In genomic region chr2:16623046-16623445, GRCh38 we compare ENCODE assay signal across 14 cellular contexts. TPM values are rescaled to one million over a fixed set of nuclear protein-coding genes. Genes with fewer than 3 reads are reported as not detected.
DNase-seq lines count a peak whose midpoint lies in the region; ATAC-seq and TF ChIP-seq lines count a peak whose summit lies in the region.
"Had no signal": no experiment of that assay in that cellular context is flagged by ENCODE, and none has a peak within 500 bp of the region (broad histone marks: within the 10 kb centered on the region; RNA-seq: fewer than 3 reads in every experiment).

No MANE protein-coding gene starts in this region.

- intact Hi-C loops in activated B cell treated with CpG ODN at 0.5 μM for 24 hours (cut with micrococcal nuclease) = loop anchor here (2.0 kb wide), 1 partner anchor 14 kb away; no protein-coding TSS in a partner anchor

- peak overlapping the region; percentile 26 for H3K27ac Mint-ChIP-seq in activated CD4-positive, alpha-beta T cell treated with anti-CD3 and anti-CD28 coated beads, Interleukin-2, amount 10 ng/mL, durations not matched to agents 7 days and 5 days
- peak overlapping the region; percentile 94 for H3K27ac Mint-ChIP-seq in activated B cell treated with CpG ODN at 0.5 μM for 24 hours

- H3K4me3 Mint-ChIP-seq in activated CD4-positive, alpha-beta T cell treated with anti-CD3 and anti-CD28 coated beads, Interleukin-2, amount 10 ng/mL, durations not matched to agents 7 days and 5 days = no peak overlapping the region
- peak overlapping the region; percentile 49 for H3K4me3 Mint-ChIP-seq in activated B cell treated with CpG ODN at 0.5 μM for 24 hours
- H3K4me3 Mint-ChIP-seq: T-helper 1 cell treated with Interleukin-12 subunit alpha and Interleukin-12 subunit beta and Interleukin-4 antibody, amounts not matched to agents 30 μg/mL and 1 μg/mL, for 36 hours had no signal

- no peaks in the 10 kb centered on the region for H3K27me3 Mint-ChIP-seq in activated CD4-positive, alpha-beta T cell treated with anti-CD3 and anti-CD28 coated beads, Interleukin-2, amount 10 ng/mL, durations not matched to agents 7 days and 5 days
- H3K27me3 Mint-ChIP-seq in activated B cell treated with CpG ODN at 0.5 μM for 24 hours = no peaks in the 10 kb centered on the region

- H3K27ac ChIP-seq in temporal lobe (ENCODE audit: low read depth, low read length) = peak overlapping the region; percentile 0
- H3K27ac ChIP-seq: ascending aorta had no signal

- H3K9me3 Mint-ChIP-seq in activated CD4-positive, alpha-beta T cell treated with anti-CD3 and anti-CD28 coated beads, Interleukin-2, amount 10 ng/mL, durations not matched to agents 7 days and 5 days = no peaks in the 10 kb centered on the region
- no peaks in the 10 kb centered on the region for H3K9me3 Mint-ChIP-seq in activated B cell treated with CpG ODN at 0.5 μM for 24 hours
- H3K9me3 Mint-ChIP-seq: T-helper 1 cell treated with Interleukin-12 subunit alpha and Interleukin-12 subunit beta and Interleukin-4 antibody, amounts not matched to agents 30 μg/mL and 1 μg/mL, for 36 hours had no signal

- no peaks in the 10 kb centered on the region for H3K36me3 Mint-ChIP-seq in activated CD4-positive, alpha-beta T cell treated with anti-CD3 and anti-CD28 coated beads, Interleukin-2, amount 10 ng/mL, durations not matched to agents 7 days and 5 days (ENCODE audit: low read depth)
- H3K36me3 Mint-ChIP-seq in activated B cell treated with CpG ODN at 0.5 μM for 24 hours (ENCODE audit: low read depth) = peaks cover 68% of the 10 kb centered on the region

- no peak for DNase-seq in activated CD4-positive, alpha-beta T cell treated with anti-CD3 and anti-CD28 coated beads, Interleukin-2, amount 10 ng/mL, durations not matched to agents 7 days and 5 days
- DNase-seq in activated CD4-positive, alpha-beta T cell treated with anti-CD3 and anti-CD28 coated beads, Interleukin-2, amount 50 U/mL, for 4 hours = no peak
- DNase-seq in activated B cell treated with CpG ODN at 0.5 μM for 24 hours (no peak), kidney glomerular epithelial cell (lab: John Stamatoyannopoulos, UW) (peak; percentile 96), NCI-H1092 treated with DMSO at 0.1 percent for 48 hours (lab: John Stamatoyannopoulos, UW) (no peak), HT-29 (ENCODE audit: low spot score) (no peak), anterior cingulate cortex (lab: John Stamatoyannopoulos, UW) (no peak)
- DNase-seq: activated CD8-positive, alpha-beta memory T cell treated with anti-CD3 and anti-CD28 coated beads, Interleukin-2, amount 50 U/mL, for 4 hours; left ventricle myocardium superior; NCI-H510A treated with DMSO at 0.1 percent for 48 hours had no signal

- peaks cover 43% of the 10 kb centered on the region for H3K4me1 Mint-ChIP-seq in activated CD4-positive, alpha-beta T cell treated with anti-CD3 and anti-CD28 coated beads, Interleukin-2, amount 10 ng/mL, durations not matched to agents 7 days and 5 days
- peaks cover 88% of the 10 kb centered on the region for H3K4me1 Mint-ChIP-seq in activated B cell treated with CpG ODN at 0.5 μM for 24 hours

- CTCF ChIA-PET in activated CD4-positive, alpha-beta T cell treated with anti-CD3 and anti-CD28 coated beads, Interleukin-2, amount 10 ng/mL, durations not matched to agents 7 days and 5 days (lab: Charles Lee) = interaction anchor here (1.0 to 2.3 kb wide), 4 partner anchors 10 to 134 kb away, joined by 3 to 7 read pairs (median 4); no protein-coding TSS in a partner anchor
- CTCF ChIA-PET in activated B cell treated with CpG ODN at 0.5 μM for 24 hours (lab: Charles Lee) = interaction anchor here (1.3 to 3.9 kb wide), 7 partner anchors 8 to 133 kb away, joined by 3 to 35 read pairs (median 10); no protein-coding TSS in a partner anchor

- POLR2A ChIA-PET in activated CD4-positive, alpha-beta T cell treated with anti-CD3 and anti-CD28 coated beads, Interleukin-2, amount 10 ng/mL, durations not matched to agents 7 days and 5 days (lab: Charles Lee) = no interaction called here
- POLR2A ChIA-PET in activated B cell treated with CpG ODN at 0.5 μM for 24 hours (lab: Charles Lee) = interaction anchor here (0.7 to 1.6 kb wide), 6 partner anchors 10 to 44 kb away, joined by 3 to 12 read pairs (median 4); no protein-coding TSS in a partner anchor

- no peak for TF ChIP-seq CTCF in activated B cell treated with CpG ODN at 0.5 μM for 24 hours (IDR thresholded peaks at IDR 0.05)

- no peak for ATAC-seq in activated B cell treated with CpG ODN at 0.5 μM for 24 hours (ENCODE audit: low read depth)

RNA-seq across cellular contexts. Expression of gene CYRIA, which starts 42.6 kb away (rescaled TPM):
- under 1 TPM; 0.20 to 0.31 TPM for total RNA-seq in activated CD4-positive, alpha-beta T cell treated with anti-CD3 and anti-CD28 coated beads, Interleukin-2, amount 10 ng/mL, durations not matched to agents 7 days and 5 days
- 72.7 and 76.1 TPM in 2 replicates for total RNA-seq in activated B cell treated with CpG ODN at 0.5 μM for 24 hours
- total RNA-seq in temporal lobe = 189 TPM
- total RNA-seq in HT-29 (2014; rRNA removed; shearing (Covaris generic)) = not detected in 2 replicates
- total RNA-seq: G401 had no signal

Comparison
In these comparisons a context has a peak if more than half of its experiments do, and no peak if none do; other contexts are left out.
1. RNA of gene CYRIA, which starts 42.6 kb away (total RNA-seq): 189 TPM in temporal lobe (single experiment) and 72.7 to 76.1 TPM in activated B cell treated with CpG ODN at 0.5 μM for 24 hours; 0.20 to 0.31 TPM in activated CD4-positive, alpha-beta T cell treated with anti-CD3 and anti-CD28 coated beads, Interleukin-2, amount 10 ng/mL, durations not matched to agents 7 days and 5 days and not detected in HT-29; every median in the first group is over 10 times any median in the second.